28 cellular contexts compared by ENCODE assay signal in the genomic region with DNA sequence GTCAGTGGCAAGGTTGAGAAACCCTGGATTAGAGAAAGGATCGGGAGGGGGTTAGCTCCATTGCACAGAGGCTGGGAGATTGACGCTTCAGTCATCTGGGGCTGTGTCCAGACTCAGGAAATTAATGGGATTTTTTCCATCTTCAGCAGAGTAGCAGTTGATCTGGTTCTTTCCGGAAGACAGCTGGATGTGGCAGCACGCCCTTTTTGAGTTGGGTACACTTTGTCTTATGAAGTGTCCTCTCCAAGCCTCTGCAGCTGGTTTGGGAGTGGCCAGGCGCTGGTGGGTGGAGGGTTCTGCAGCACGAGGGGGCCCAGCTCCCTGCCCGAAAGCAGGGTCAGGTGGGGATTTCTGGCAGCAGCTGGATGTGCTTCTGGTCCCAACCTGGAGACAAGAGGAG.
DNase-seq lines count a peak whose midpoint lies in the region; ATAC-seq and TF ChIP-seq lines count a peak whose summit lies in the region.
"Had no signal": no experiment of that assay in that cellular context is flagged by ENCODE, and none has a peak within 500 bp of the region (broad histone marks: within the 10 kb centered on the region; RNA-seq: fewer than 3 reads in every experiment).

No MANE protein-coding gene starts in this region.

- no peak overlapping the region for H3K4me2 ChIP-seq in neuronal stem cell (ENCODE audit: insufficient read depth, low read length, poor library complexity, severe bottlenecking)
- H3K4me2 ChIP-seq: BLaER1 treated with 17β-estradiol and CSF1 and Interleukin-3, amounts not matched to agents 10 nM and 100 nM; PC-9 had no signal

- H3K18ac ChIP-seq in neuronal stem cell (ENCODE audit: low read length), result no peak overlapping the region

- no peak for TF ChIP-seq POLR2A in suprapubic skin (IDR thresholded peaks at IDR 0.05)

- H3K79me1 ChIP-seq in neuronal stem cell (ENCODE audit: low read depth, low read length), result no peaks in the 10 kb centered on the region

- DNase-seq in left ventricle myocardium superior, result peak; percentile 35
- no peak for DNase-seq in Right ventricle myocardium superior
- DNase-seq in SJCRH30, result peak; percentile 71 to 82
- no peak for DNase-seq in neuronal stem cell (ENCODE audit: low spot score)
- no peak for DNase-seq in activated T-helper 1 cell treated with anti-CD3 and anti-CD28 coated beads, Interleukin-12 subunit alpha, Interleukin-12 subunit beta, Interleukin-2, Interleukin-4 antibody, amounts not matched to agents 30 ng/mL and 10 ng/mL and 1 ng/mL, durations not matched to agents 14 hours and 24 hours and 36 hours (ENCODE audit: low spot score)
- no peak for DNase-seq in NOMO-1 treated with dmso at 0.1 percent for 144 hours (lab: John Stamatoyannopoulos, UW; ENCODE audit: unreplicated experiment)
- no peak for DNase-seq in suprapubic skin (ENCODE audit: low spot score in 2 of 2)
- no peak for DNase-seq in occipital lobe (lab: John Stamatoyannopoulos, UW)
- DNase-seq: CD4-positive, alpha-beta T cell; COR-L47; DMS53; EL; GDM1; GM23248; HFFc6; IMR-90; KG1; MM.1S; NCI-H446 treated with DMSO at 0.1 percent for 48 hours; NCI-H526; PC-9; SW 1271 had no signal

- H3K4me1 Mint-ChIP-seq in activated T-helper 1 cell treated with anti-CD3 and anti-CD28 coated beads, Interleukin-12 subunit alpha, Interleukin-12 subunit beta, Interleukin-2, Interleukin-4 antibody, amounts not matched to agents 30 ng/mL and 10 ng/mL and 1 ng/mL, durations not matched to agents 14 hours and 24 hours and 36 hours (ENCODE audit: low read depth), result no peaks in the 10 kb centered on the region

- peak overlapping the region; percentile 10; the same call in 1 of the 2 replicates for H3K27ac ChIP-seq in SJCRH30
- H3K27ac ChIP-seq in neuronal stem cell (replicated peaks; ENCODE audit: low read length), result no peak overlapping the region
- no peak overlapping the region for H3K27ac ChIP-seq in suprapubic skin
- H3K27ac ChIP-seq: BLaER1 treated with 17β-estradiol and CSF1 and Interleukin-3, amounts not matched to agents 10 nM and 100 nM; GM23248; PC-9; SK-N-MC had no signal

- H3K4me3 Mint-ChIP-seq in activated T-helper 1 cell treated with anti-CD3 and anti-CD28 coated beads, Interleukin-12 subunit alpha, Interleukin-12 subunit beta, Interleukin-2, Interleukin-4 antibody, amounts not matched to agents 30 ng/mL and 10 ng/mL and 1 ng/mL, durations not matched to agents 14 hours and 24 hours and 36 hours, result no peak overlapping the region
- H3K4me3 Mint-ChIP-seq: CD4-positive, alpha-beta T cell; HFFc6; T-helper 1 cell treated with Interleukin-12 subunit alpha and Interleukin-12 subunit beta and Interleukin-4 antibody, amounts not matched to agents 30 μg/mL and 1 μg/mL, for 36 hours had no signal

- no peak overlapping the region for H2AK5ac ChIP-seq in neuronal stem cell (ENCODE audit: low read depth, low read length)

- no peak overlapping the region for H4K8ac ChIP-seq in neuronal stem cell (ENCODE audit: low read depth, low read length)

- no peaks in the 10 kb centered on the region for H3K9me3 Mint-ChIP-seq in activated T-helper 1 cell treated with anti-CD3 and anti-CD28 coated beads, Interleukin-12 subunit alpha, Interleukin-12 subunit beta, Interleukin-2, Interleukin-4 antibody, amounts not matched to agents 30 ng/mL and 10 ng/mL and 1 ng/mL, durations not matched to agents 14 hours and 24 hours and 36 hours
- H3K9me3 Mint-ChIP-seq: CD4-positive, alpha-beta T cell; HFFc6; T-helper 1 cell treated with Interleukin-12 subunit alpha and Interleukin-12 subunit beta and Interleukin-4 antibody, amounts not matched to agents 30 μg/mL and 1 μg/mL, for 36 hours had no signal

- no peak overlapping the region for H3K27ac Mint-ChIP-seq in activated T-helper 1 cell treated with anti-CD3 and anti-CD28 coated beads, Interleukin-12 subunit alpha, Interleukin-12 subunit beta, Interleukin-2, Interleukin-4 antibody, amounts not matched to agents 30 ng/mL and 10 ng/mL and 1 ng/mL, durations not matched to agents 14 hours and 24 hours and 36 hours
- H3K27ac Mint-ChIP-seq: CD4-positive, alpha-beta T cell; HFFc6; T-helper 1 cell treated with Interleukin-12 subunit alpha and Interleukin-12 subunit beta and Interleukin-4 antibody, amounts not matched to agents 30 μg/mL and 1 μg/mL, for 36 hours had no signal

- H4K91ac ChIP-seq in neuronal stem cell (ENCODE audit: low read depth, low read length, poor library complexity), result no peak overlapping the region

- WGBS in neuronal stem cell (ENCODE audit: extremely low coverage in 2 of 2, insufficient read length in 2 of 2, insufficient replicate concordance in 1 of 2), 2 donors, result no CpG with 5 or more reads among the region's 7 CpGs
- WGBS in suprapubic skin, result 44% methylated on average over 6 of the region's 7 CpGs

- no peak overlapping the region for H3K23ac ChIP-seq in neuronal stem cell (ENCODE audit: low read depth, low read length, poor library complexity)

- peaks cover 15% of the 10 kb centered on the region for H3K27me3 Mint-ChIP-seq in activated T-helper 1 cell treated with anti-CD3 and anti-CD28 coated beads, Interleukin-12 subunit alpha, Interleukin-12 subunit beta, Interleukin-2, Interleukin-4 antibody, amounts not matched to agents 30 ng/mL and 10 ng/mL and 1 ng/mL, durations not matched to agents 14 hours and 24 hours and 36 hours (ENCODE audit: insufficient read depth)

- H3K9ac ChIP-seq in neuronal stem cell (ENCODE audit: low read depth, low read length, poor library complexity), result no peak overlapping the region
- H3K9ac ChIP-seq: BLaER1 treated with 17β-estradiol and CSF1 and Interleukin-3, amounts not matched to agents 10 nM and 100 nM; GM23248 had no signal

- H3K36me3 Mint-ChIP-seq in activated T-helper 1 cell treated with anti-CD3 and anti-CD28 coated beads, Interleukin-12 subunit alpha, Interleukin-12 subunit beta, Interleukin-2, Interleukin-4 antibody, amounts not matched to agents 30 ng/mL and 10 ng/mL and 1 ng/mL, durations not matched to agents 14 hours and 24 hours and 36 hours (ENCODE audit: low read depth), result no peaks in the 10 kb centered on the region

- ATAC-seq in left ventricle myocardium superior, result peak; percentile 63
- ATAC-seq in Right ventricle myocardium superior (ENCODE audit: poor library complexity), result no peak
- ATAC-seq: GM12878, Right ventricle myocardium inferior had no signal

- TF ChIP-seq EP300 in suprapubic skin (IDR thresholded peaks at IDR 0.05), result no peak

- no peak overlapping the region for H2BK15ac ChIP-seq in neuronal stem cell (ENCODE audit: low read length)

- H2BK5ac ChIP-seq in neuronal stem cell (ENCODE audit: low read length), result no peak overlapping the region

- no peak overlapping the region for H2AFZ ChIP-seq in neuronal stem cell (ENCODE audit: low read length)
- H2AFZ ChIP-seq: GM23248, PC-9 had no signal

- H3K14ac ChIP-seq in neuronal stem cell (ENCODE audit: low read length), result no peak overlapping the region

- H3K4me1 ChIP-seq in SJCRH30 (peaks cover 29% of the 10 kb centered on the region), neuronal stem cell (ENCODE audit: control insufficient read depth in 2 of 2, insufficient read depth in 1 of 2, low read depth in 1 of 2, low read length in 2 of 2) (no peaks in the 10 kb centered on the region), suprapubic skin (no peaks in the 10 kb centered on the region)
- H3K4me1 ChIP-seq: BLaER1 treated with 17β-estradiol and CSF1 and Interleukin-3, amounts not matched to agents 10 nM and 100 nM; HAP-1 had no signal

- intact Hi-C loops in left ventricle myocardium superior (cut with micrococcal nuclease), result no loop called here
- intact Hi-C loops in Right ventricle myocardium superior (cut with DNase I), result no loop called here
- intact Hi-C loops in activated T-helper 1 cell treated with anti-CD3 and anti-CD28 coated beads, Interleukin-12 subunit alpha, Interleukin-12 subunit beta, Interleukin-2, Interleukin-4 antibody, amounts not matched to agents 30 ng/mL and 10 ng/mL and 1 ng/mL, durations not matched to agents 14 hours and 24 hours and 36 hours (cut with micrococcal nuclease), result no loop called here

- H2BK120ac ChIP-seq in neuronal stem cell (ENCODE audit: low read depth, low read length), result peak overlapping the region; percentile 6

- H3K9me3 ChIP-seq in SJCRH30 (replicated peaks), result no peaks in the 10 kb centered on the region; the same call in 1 of the 2 replicates
- no peaks in the 10 kb centered on the region for H3K9me3 ChIP-seq in neuronal stem cell (replicated peaks in 1 of 2; ENCODE audit: control insufficient read depth in 2 of 2, insufficient read depth in 1 of 2, low read depth in 1 of 2, low read length in 2 of 2)
- no peaks in the 10 kb centered on the region for H3K9me3 ChIP-seq in suprapubic skin
- H3K9me3 ChIP-seq: BLaER1 treated with 17β-estradiol and CSF1 and Interleukin-3, amounts not matched to agents 10 nM and 100 nM; HAP-1 had no signal

- H3K36me3 ChIP-seq in SJCRH30 (no peaks in the 10 kb centered on the region), neuronal stem cell (replicated peaks in 1 of 2; ENCODE audit: control insufficient read depth in 2 of 2, insufficient read depth in 2 of 2, low read length in 2 of 2) (no peaks in the 10 kb centered on the region), suprapubic skin (no peaks in the 10 kb centered on the region)
- H3K36me3 ChIP-seq: BLaER1 treated with 17β-estradiol and CSF1 and Interleukin-3, amounts not matched to agents 10 nM and 100 nM; HAP-1 had no signal

- no peak for TF ChIP-seq CTCF in suprapubic skin (IDR thresholded peaks at IDR 0.05)

- no peak overlapping the region for H2BK12ac ChIP-seq in neuronal stem cell (ENCODE audit: low read length)

- H3K27me3 ChIP-seq in SJCRH30, result 0 out of 2 replicates have a peak, but pooled peaks cover 1% of the 10 kb centered on the region
- peaks cover 0 to 13% (median 0%) of the 10 kb centered on the region in 3 experiments for H3K27me3 ChIP-seq in neuronal stem cell (ENCODE audit: control insufficient read depth in 3 of 3, insufficient read depth in 3 of 3, low read depth in 1 of 3, low read length in 3 of 3)
- H3K27me3 ChIP-seq in suprapubic skin, result peaks cover 83% of the 10 kb centered on the region
- H3K27me3 ChIP-seq: BLaER1 treated with 17β-estradiol and CSF1 and Interleukin-3, amounts not matched to agents 10 nM and 100 nM had no signal

- no peak overlapping the region for H3K4me3 ChIP-seq in SJCRH30
- no peak overlapping the region for H3K4me3 ChIP-seq in neuronal stem cell (ENCODE audit: low read length in 2 of 2)
- no peak overlapping the region for H3K4me3 ChIP-seq in suprapubic skin
- H3K4me3 ChIP-seq: BLaER1 treated with 17β-estradiol and CSF1 and Interleukin-3, amounts not matched to agents 10 nM and 100 nM; GM12878; GM23248; HAP-1; PC-9; SK-N-MC had no signal

- no peak overlapping the region for H3K4ac ChIP-seq in neuronal stem cell (ENCODE audit: low read length)

Comparison
In these comparisons a context has a peak if more than half of its experiments do, and no peak if none do; other contexts are left out.
1. DNase-seq: peak in left ventricle myocardium superior (single experiment) and SJCRH30 (2 of 2); none in Right ventricle myocardium superior (single experiment), neuronal stem cell (single experiment), activated T-helper 1 cell treated with anti-CD3 and anti-CD28 coated beads, Interleukin-12 subunit alpha, Interleukin-12 subunit beta, Interleukin-2, Interleukin-4 antibody, amounts not matched to agents 30 ng/mL and 10 ng/mL and 1 ng/mL, durations not matched to agents 14 hours and 24 hours and 36 hours (single experiment), NOMO-1 treated with dmso at 0.1 percent for 144 hours (single experiment), suprapubic skin (0 of 2) and occipital lobe (single experiment).